ENCODE assay signal across 1 cellular context in genomic region chr2:215828528-215829184, GRCh38.
TF ChIP-seq lines count a peak whose summit lies in the region.

No MANE protein-coding gene starts in this region.

TF ChIP-seq in HepG2, 621 proteins besides CTCF, POLR2A, EP300 and RAD21 (continued from another document and continues in another):
- TF ChIP-seq ZUFSP (CRISPR knock-in tag; IDR thresholded peaks at IDR 0.05; ENCODE audit: borderline replicate concordance) (no peak), SNRNP70 (IDR thresholded peaks at IDR 0.05; ENCODE audit: low read depth, low read length) (no peak), SP4 (CRISPR knock-in tag; IDR thresholded peaks at IDR 0.05) (no peak), FOXO1 (CRISPR knock-in tag; IDR thresholded peaks at IDR 0.05) (no peak), ZC3H4 (CRISPR knock-in tag; IDR thresholded peaks at IDR 0.05; ENCODE audit: borderline replicate concordance) (no peak), ZNF816 (CRISPR knock-in tag; IDR thresholded peaks at IDR 0.05; ENCODE audit: borderline replicate concordance) (no peak), ATF2 (CRISPR knock-in tag; IDR thresholded peaks at IDR 0.05) (peak; percentile 51; the same call in 1 of the 2 replicates), TBL1XR1 (IDR thresholded peaks at IDR 0.05; ENCODE audit: borderline replicate concordance, low read length, partially characterized antibody) (no peak), POLR2AphosphoS5 (IDR thresholded peaks at IDR 0.05; ENCODE audit: low read depth, low read length) (no peak), GMEB1 (CRISPR knock-in tag; IDR thresholded peaks at IDR 0.05; ENCODE audit: borderline replicate concordance) (0 out of 2 replicates have a peak, but pooled peaks have one; percentile 19), CREB3 (CRISPR knock-in tag; IDR thresholded peaks at IDR 0.05) (no peak), BCL6 (CRISPR knock-in tag; IDR thresholded peaks at IDR 0.05) (peak; percentile 51; the same call in 1 of the 2 replicates), ZSCAN12 (CRISPR knock-in tag; IDR thresholded peaks at IDR 0.05) (no peak), ZKSCAN1 (IDR thresholded peaks at IDR 0.05; ENCODE audit: low read length) (no peak), HIC2 (CRISPR knock-in tag; IDR thresholded peaks at IDR 0.05; ENCODE audit: low read depth) (no peak), ZBTB7B (CRISPR knock-in tag; IDR thresholded peaks at IDR 0.05) (no peak), CEBPG (CRISPR knock-in tag; IDR thresholded peaks at IDR 0.05) (peak; percentile 97), ZNF879 (CRISPR knock-in tag; IDR thresholded peaks at IDR 0.05) (no peak), REST (IDR thresholded peaks at IDR 0.05; ENCODE audit: borderline replicate concordance in 1 of 2, low read depth in 1 of 2, low read length in 2 of 2) (no peak), ZNF30 (CRISPR knock-in tag; IDR thresholded peaks at IDR 0.05) (no peak), AGO1 (IDR thresholded peaks at IDR 0.05; ENCODE audit: low read depth, low read length, poor library complexity, severe bottlenecking) (no peak), ZNF275 (CRISPR knock-in tag; IDR thresholded peaks at IDR 0.05; ENCODE audit: borderline replicate concordance) (no peak), ZNF44 (CRISPR knock-in tag; IDR thresholded peaks at IDR 0.05) (no peak), ZXDC (CRISPR knock-in tag; IDR thresholded peaks at IDR 0.05) (no peak), PAXIP1 (CRISPR knock-in tag; conservative IDR thresholded peaks at IDR 0.05) (0 out of 2 replicates have a peak, but pooled peaks have one; percentile 15), ZNF101 (CRISPR knock-in tag; IDR thresholded peaks at IDR 0.05; ENCODE audit: borderline replicate concordance, low read depth) (no peak), GPBP1L1 (CRISPR knock-in tag; IDR thresholded peaks at IDR 0.05) (no peak)
